ENCODE assay signal across 10 cellular contexts in the genomic region with DNA sequence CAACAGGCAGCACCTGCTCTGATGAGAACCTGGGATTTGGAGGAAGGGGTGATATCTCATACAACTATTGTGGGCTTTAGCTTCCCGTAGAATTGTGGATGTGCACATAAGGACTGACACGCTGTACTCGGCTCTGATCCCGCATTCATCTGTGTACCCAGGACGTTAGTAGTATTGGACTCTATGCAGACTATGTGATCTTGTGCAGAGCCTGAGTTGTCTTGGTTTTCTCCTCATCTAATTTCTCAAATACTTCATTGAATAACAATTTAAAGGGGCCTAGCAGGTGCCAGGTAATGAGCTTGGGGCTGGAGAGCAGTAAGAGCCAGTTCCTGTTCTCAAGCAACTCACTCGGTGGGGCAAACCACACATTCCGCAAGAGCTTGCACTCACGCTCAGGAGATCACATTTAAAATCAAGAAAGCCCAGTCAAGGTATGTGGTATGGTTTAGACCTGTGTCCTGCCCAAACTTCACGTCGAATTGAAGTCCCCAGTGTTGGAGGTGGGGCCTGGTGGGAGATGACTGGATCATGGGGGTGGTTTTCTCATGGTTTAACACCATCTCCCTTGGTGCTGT. TPM values are rescaled to one million over a fixed set of nuclear protein-coding genes. Genes with fewer than 3 reads are reported as not detected.
DNase-seq lines count a peak whose midpoint lies in the region; ATAC-seq and TF ChIP-seq lines count a peak whose summit lies in the region.
"Had no signal": no experiment of that assay in that cellular context is flagged by ENCODE, and none has a peak within 500 bp of the region (broad histone marks: within the 10 kb centered on the region; RNA-seq: fewer than 3 reads in every experiment).

No MANE protein-coding gene starts in this region.

- DNase-seq in Panc1 (ENCODE audit: low read depth, low spot score) (no peak), caudate nucleus (lab: John Stamatoyannopoulos, UW) (no peak), lung (ENCODE audit: low spot score) (no peak), islet precursor cell (no peak), foreskin melanocyte (no peak), body of pancreas (no peak)
- no peak for DNase-seq in activated effector memory CD4-positive, alpha-beta T cell treated with Interleukin-2 at 50 U/mL for 16 hours
- DNase-seq: naive thymus-derived CD8-positive, alpha-beta T cell; NCI-H2081 treated with DMSO at 0.1 percent for 48 hours had no signal

- TF ChIP-seq POLR2A in body of pancreas (IDR thresholded peaks at IDR 0.05): no peak

- no peak for TF ChIP-seq CTCF in Panc1 (IDR thresholded peaks at IDR 0.05)
- TF ChIP-seq CTCF in lung (IDR thresholded peaks at IDR 0.05; ENCODE audit: control extremely low read depth, extremely low read depth): no peak
- TF ChIP-seq CTCF in body of pancreas (IDR thresholded peaks at IDR 0.05): no peak

- H3K4me3 ChIP-seq in Panc1 (ENCODE audit: low read depth in 2 of 2, low read length in 2 of 2) (no peak overlapping the region), lung (no peak overlapping the region), body of pancreas (no peak overlapping the region)

- in situ Hi-C loops in Panc1 (cut with HindIII; ENCODE audit: low pct_unique_long_range_greater_than_20kb, low sequenced_read_pairs): no loop called here

- peaks cover 8% of the 10 kb centered on the region for H3K36me3 ChIP-seq in Panc1 (ENCODE audit: control insufficient read depth, insufficient read depth, low read length)
- peaks cover 4 to 9% of the 10 kb centered on the region in 2 donors for H3K36me3 ChIP-seq in lung (ENCODE audit: control insufficient read depth in 2 of 2, insufficient read depth in 2 of 2, low read length in 2 of 2)
- peaks cover 0 to 6% of the 10 kb centered on the region in 2 donors for H3K36me3 ChIP-seq in body of pancreas (replicated peaks in 1 of 2; ENCODE audit: insufficient read depth in 1 of 2, low read depth in 2 of 2)

- H3K27me3 ChIP-seq in Panc1 (ENCODE audit: control insufficient read depth, insufficient read depth, low read length) (no peaks in the 10 kb centered on the region), lung (ENCODE audit: control insufficient read depth, insufficient read depth) (no peaks in the 10 kb centered on the region), body of pancreas (no peaks in the 10 kb centered on the region)

- POLR2A ChIA-PET in Panc1 (lab: Charles Lee): no interaction called here

- ATAC-seq in Panc1: 0 out of 2 replicates have a peak, but pooled peaks have one; percentile 39
- no peak for ATAC-seq in lung (ENCODE audit: insufficient read depth, low FRiP score)
- no peak for ATAC-seq in body of pancreas
- ATAC-seq: naive thymus-derived CD8-positive, alpha-beta T cell had no signal

- WGBS in lung, 2 donors: 83 to 87% methylated on average over 10 of the region's 10 CpGs
- 80 to 89% methylated on average over 9 to 10 of the region's 10 CpGs for WGBS in body of pancreas, 2 donors

- no TSS peak for BruUV-seq in Panc1 (replicated peaks; lab: Mats Ljungman, UMichigan)

- H3K4me1 ChIP-seq in Panc1 (ENCODE audit: control insufficient read depth, insufficient read depth, low read length) (no peaks in the 10 kb centered on the region), lung (ENCODE audit: control insufficient read depth in 2 of 2, insufficient read depth in 2 of 2, low read length in 2 of 2) (peaks cover 5 to 8% of the 10 kb centered on the region in 2 donors), body of pancreas (peaks cover 10% of the 10 kb centered on the region)

- intact Hi-C loops in Panc1 (cut with micrococcal nuclease; ENCODE audit: unreplicated experiment): no loop called here
- intact Hi-C loops in body of pancreas (cut with DNase I): no loop called here

- CTCF ChIA-PET in Panc1 (lab: Charles Lee): no interaction called here

- no peak overlapping the region for H3K27ac ChIP-seq in Panc1 (ENCODE audit: low read length)
- peak overlapping the region; percentile 11 for H3K27ac ChIP-seq in caudate nucleus (ENCODE audit: low read depth, low read length)
- H3K27ac ChIP-seq in lung (ENCODE audit: low read depth in 1 of 2, low read length in 1 of 2): peak overlapping the region; percentile 44 to 83
- H3K27ac ChIP-seq in temporal lobe (ENCODE audit: low read depth, low read length): peak overlapping the region; percentile 74
- H3K27ac ChIP-seq in body of pancreas: peak overlapping the region in 1 of 4 donors; percentile 33

- no peaks in the 10 kb centered on the region for H3K9me3 ChIP-seq in Panc1 (ENCODE audit: control insufficient read depth, insufficient read depth, low read depth, low read length)
- H3K9me3 ChIP-seq in lung (ENCODE audit: control insufficient read depth in 2 of 2, insufficient read depth in 1 of 2, low read length in 1 of 2): no peaks in the 10 kb centered on the region
- no peaks in the 10 kb centered on the region for H3K9me3 ChIP-seq in body of pancreas

RNA-seq across cellular contexts. Expression of a gene that starts 14.8 kb away (rescaled TPM):
- total RNA-seq in Panc1 (2021; ENCODE audit: unreplicated experiment) (63.2 TPM), lung (100 to 1,000 TPM in 1 of 2 donors, 10 to 100 TPM in 1; 34.1 to 118 TPM), temporal lobe (31.2 TPM), body of pancreas (10 to 100 TPM; 20.4 to 28.0 TPM)
- polyA plus RNA-seq in Panc1 (2012; ENCODE audit: insufficient read length): 80.6 TPM
- 10 to 100 TPM; 21.6 to 45.8 TPM for polyA plus RNA-seq in lung

RNA-seq across cellular contexts. Expression of a gene that starts 51.1 kb away (rescaled TPM):
- 395 TPM for total RNA-seq in Panc1 (2021; ENCODE audit: unreplicated experiment)
- polyA plus RNA-seq in Panc1 (2012; ENCODE audit: insufficient read length): 502 TPM
- total RNA-seq in lung: 100 to 1,000 TPM; 109 to 130 TPM
- 100 to 1,000 TPM; 107 to 136 TPM for polyA plus RNA-seq in lung
- 136 TPM for total RNA-seq in temporal lobe
- 10 to 100 TPM; 37.6 to 65.1 TPM for total RNA-seq in body of pancreas
